Comparison of ENCODE assay signal across 9 cellular contexts in genomic region chrX:132740316-132741123, GRCh38.
A peak's percentile ranks its signal among the peaks of the same experiment; 100 is the strongest.
DNase-seq lines count a peak whose midpoint lies in the region; ATAC-seq and TF ChIP-seq lines count a peak whose summit lies in the region.
"Had no signal": no experiment of that assay in that cellular context is flagged by ENCODE, and none has a peak within 500 bp of the region (broad histone marks: within the 10 kb centered on the region; RNA-seq: fewer than 3 reads in every experiment).

No MANE protein-coding gene starts in this region.

- intact Hi-C loops in Calu3 (cut with micrococcal nuclease; ENCODE audit: unreplicated experiment) (loop anchor here (5.0 kb wide), 1 partner anchor 217 kb away; the partner anchor contains the start of gene HS6ST2), body of pancreas (cut with DNase I) (no loop called here)

- H2AK5ac ChIP-seq in mesendoderm (ENCODE audit: low read length): no peak overlapping the region

- no peaks in the 10 kb centered on the region for H3K36me3 Mint-ChIP-seq in Calu3 (ENCODE audit: insufficient read depth, unreplicated experiment)

- no peaks in the 10 kb centered on the region for H3K9me3 ChIP-seq in body of pancreas
- no peaks in the 10 kb centered on the region for H3K9me3 ChIP-seq in MG63

- H3K23ac ChIP-seq in mesendoderm (ENCODE audit: low read length): no peak overlapping the region

- H4K8ac ChIP-seq in mesendoderm (ENCODE audit: low read depth, low read length): no peak overlapping the region

- no peak overlapping the region for H3K4ac ChIP-seq in mesendoderm (ENCODE audit: low read depth, low read length)

- H3K27ac ChIP-seq in body of pancreas: no peak overlapping the region
- H3K27ac ChIP-seq in mesendoderm (ENCODE audit: low read depth, low read length): no peak overlapping the region

- no peak overlapping the region for H4K5ac ChIP-seq in mesendoderm (ENCODE audit: low read length)

- H3K9me3 Mint-ChIP-seq in Calu3 (ENCODE audit: low read depth, unreplicated experiment): no peaks in the 10 kb centered on the region

- H3K27me3 ChIP-seq in body of pancreas (no peaks in the 10 kb centered on the region), mesendoderm (ENCODE audit: insufficient read depth, low read length, poor library complexity) (no peaks in the 10 kb centered on the region), MG63 (no peaks in the 10 kb centered on the region)

- no peak overlapping the region for H2BK120ac ChIP-seq in mesendoderm (ENCODE audit: low read depth, low read length)

- H3K56ac ChIP-seq in mesendoderm (ENCODE audit: low read length): no peak overlapping the region

- H2BK15ac ChIP-seq in mesendoderm (replicated peaks; ENCODE audit: low read depth): no peak overlapping the region

- H3K36me3 ChIP-seq in body of pancreas (replicated peaks in 1 of 2; ENCODE audit: insufficient read depth in 1 of 2, low read depth in 2 of 2): no peaks in the 10 kb centered on the region
- no peaks in the 10 kb centered on the region for H3K36me3 ChIP-seq in mesendoderm (ENCODE audit: control insufficient read depth, insufficient read depth, low read length)
- no peaks in the 10 kb centered on the region for H3K36me3 ChIP-seq in MG63

- DNase-seq in Calu3: no peak
- no peak for DNase-seq in HFF-Myc (ENCODE audit: extremely low read depth, low read depth)
- no peak for DNase-seq in body of pancreas
- peak; percentile 34 for DNase-seq in mesendoderm
- DNase-seq in MG63: no peak
- DNase-seq in CD1c-positive myeloid dendritic cell (ENCODE audit: extremely low spot score): no peak
- DNase-seq: stimulated activated naive CD8-positive, alpha-beta T cell treated with anti-CD3 and anti-CD28 coated beads, Interleukin-15, Interleukin-2, amounts not matched to agents 100 U/mL and 50 U/mL, for 24 hours had no signal

- H3K9ac ChIP-seq in mesendoderm (ENCODE audit: low read length): no peak overlapping the region

- H3K4me3 ChIP-seq in HFF-Myc (replicated peaks; ENCODE audit: low read depth, low read length) (no peak overlapping the region), body of pancreas (no peak overlapping the region), mesendoderm (ENCODE audit: low read length) (no peak overlapping the region), MG63 (no peak overlapping the region)

- no TSS peak for BruUV-seq in Calu3 (replicated peaks; lab: Mats Ljungman, UMichigan)

- no peak overlapping the region for H3K4me3 Mint-ChIP-seq in Calu3 (ENCODE audit: low read depth, unreplicated experiment)

- H2BK5ac ChIP-seq in mesendoderm (ENCODE audit: low read length): no peak overlapping the region

- WGBS in body of pancreas, 2 donors: 86 to 95% methylated on average over 2 of the region's 3 CpGs
- WGBS in mesendoderm (ENCODE audit: extremely low coverage, insufficient coverage, low lambda C conversion rate): no CpG with 5 or more reads among the region's 3 CpGs

- no peak overlapping the region for H3K4me2 ChIP-seq in mesendoderm (ENCODE audit: low read length)

- TF ChIP-seq CTCF in Calu3 (IDR thresholded peaks at IDR 0.05; ENCODE audit: unreplicated experiment) (peak; percentile 75), HFF-Myc (IDR thresholded peaks at IDR 0.05; ENCODE audit: low read depth, low read length, missing control alignments) (peak; percentile 24), body of pancreas (IDR thresholded peaks at IDR 0.05) (peak in 6 of 7 experiments; percentile 16 to 36 (median 30))

- H3K4me1 ChIP-seq in body of pancreas: no peaks in the 10 kb centered on the region
- no peaks in the 10 kb centered on the region for H3K4me1 ChIP-seq in mesendoderm (ENCODE audit: control insufficient read depth, low read depth, low read length)

- H3K4me1 Mint-ChIP-seq in Calu3 (ENCODE audit: low read depth, unreplicated experiment): peaks cover 13% of the 10 kb centered on the region

- no peaks in the 10 kb centered on the region for H3K79me2 ChIP-seq in mesendoderm (ENCODE audit: control insufficient read depth, insufficient read depth, low read length)

- H3K27ac Mint-ChIP-seq in Calu3 (ENCODE audit: unreplicated experiment): no peak overlapping the region

- H3K18ac ChIP-seq in mesendoderm (ENCODE audit: low read length): no peak overlapping the region

- no peaks in the 10 kb centered on the region for H3K27me3 Mint-ChIP-seq in Calu3 (ENCODE audit: unreplicated experiment)

- H3K79me1 ChIP-seq in mesendoderm (ENCODE audit: low read length): no peaks in the 10 kb centered on the region

- ATAC-seq in body of pancreas (no peak), GM19324 (IDR thresholded peaks at IDR 0.05; ENCODE audit: low FRiP score, unreplicated experiment) (no peak), GM18861 (IDR thresholded peaks at IDR 0.05; ENCODE audit: unreplicated experiment) (no peak)
- ATAC-seq: stimulated activated naive CD8-positive, alpha-beta T cell treated with anti-CD3 and anti-CD28 coated beads, Interleukin-15, Interleukin-2, amounts not matched to agents 100 U/mL and 50 U/mL, for 24 hours had no signal

- CTCF ChIA-PET in Calu3 (lab: Charles Lee): interaction anchor here (0.6 kb wide), 1 partner anchor 287 kb away, joined by 4 read pairs; no protein-coding TSS in a partner anchor

- no peak for TF ChIP-seq POLR2A in body of pancreas (IDR thresholded peaks at IDR 0.05)

Comparison
In these comparisons a context has a peak if more than half of its experiments do, and no peak if none do; other contexts are left out.
1. CTCF ChIP-seq: peak in every context shown above with its lines; median percentile 75 in Calu3; 30 in body of pancreas; 24 in HFF-Myc.